In the genomic region with DNA sequence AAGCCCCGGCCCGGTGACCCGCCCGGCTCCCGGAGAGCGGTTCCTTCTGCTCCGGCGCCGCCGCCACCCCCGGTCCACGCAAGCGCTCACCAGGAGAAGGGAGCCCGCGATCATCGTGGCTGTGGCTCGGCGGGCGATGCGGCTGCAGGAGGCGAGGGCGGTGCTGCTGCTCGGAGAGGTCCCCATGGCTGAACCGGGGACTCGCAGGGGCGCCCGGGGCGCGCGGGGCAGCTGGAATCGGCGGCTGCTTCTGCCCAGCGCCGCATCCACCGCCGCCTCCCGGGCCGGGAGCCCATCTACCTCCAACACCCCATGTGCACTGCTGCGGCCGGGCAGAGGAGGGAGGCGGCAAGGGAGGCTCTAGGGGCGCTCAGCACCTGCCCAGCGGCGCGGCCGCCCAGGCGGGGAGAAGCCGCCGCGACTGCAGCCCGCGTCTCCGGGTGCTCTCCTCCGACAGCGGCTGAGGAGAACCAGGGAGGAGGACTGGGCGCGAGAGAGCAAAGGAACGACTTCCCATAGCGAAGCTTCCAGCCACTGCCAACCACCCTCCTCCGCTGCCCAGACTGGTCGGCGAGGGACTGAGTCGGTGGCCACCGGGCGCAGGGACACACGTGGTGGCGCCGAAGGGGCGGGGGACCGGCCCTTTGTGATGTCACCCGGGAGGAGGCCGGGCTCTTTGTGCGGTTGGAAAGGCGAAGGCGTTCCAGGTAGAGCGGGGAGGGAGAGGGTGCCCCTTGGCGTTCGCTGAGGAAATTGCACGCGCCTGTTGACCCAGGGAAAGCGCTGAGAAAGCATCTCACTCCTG, we compare ENCODE assay signal across 1 cellular context.
A peak's percentile ranks its signal among the peaks of the same experiment; 100 is the strongest.
TF ChIP-seq lines count a peak whose summit lies in the region.

A gene with protein sequence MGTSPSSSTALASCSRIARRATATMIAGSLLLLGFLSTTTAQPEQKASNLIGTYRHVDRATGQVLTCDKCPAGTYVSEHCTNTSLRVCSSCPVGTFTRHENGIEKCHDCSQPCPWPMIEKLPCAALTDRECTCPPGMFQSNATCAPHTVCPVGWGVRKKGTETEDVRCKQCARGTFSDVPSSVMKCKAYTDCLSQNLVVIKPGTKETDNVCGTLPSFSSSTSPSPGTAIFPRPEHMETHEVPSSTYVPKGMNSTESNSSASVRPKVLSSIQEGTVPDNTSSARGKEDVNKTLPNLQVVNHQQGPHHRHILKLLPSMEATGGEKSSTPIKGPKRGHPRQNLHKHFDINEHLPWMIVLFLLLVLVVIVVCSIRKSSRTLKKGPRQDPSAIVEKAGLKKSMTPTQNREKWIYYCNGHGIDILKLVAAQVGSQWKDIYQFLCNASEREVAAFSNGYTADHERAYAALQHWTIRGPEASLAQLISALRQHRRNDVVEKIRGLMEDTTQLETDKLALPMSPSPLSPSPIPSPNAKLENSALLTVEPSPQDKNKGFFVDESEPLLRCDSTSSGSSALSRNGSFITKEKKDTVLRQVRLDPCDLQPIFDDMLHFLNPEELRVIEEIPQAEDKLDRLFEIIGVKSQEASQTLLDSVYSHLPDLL (minus strand): TSS at position 580 of the 805 bp plus-strand sequence. CDS start 394 bp downstream, at position 186.

TF ChIP-seq in HCT116, 20 proteins besides CTCF, POLR2A, EP300 and RAD21 (continued from another document):
- TF ChIP-seq, protein P1, sequence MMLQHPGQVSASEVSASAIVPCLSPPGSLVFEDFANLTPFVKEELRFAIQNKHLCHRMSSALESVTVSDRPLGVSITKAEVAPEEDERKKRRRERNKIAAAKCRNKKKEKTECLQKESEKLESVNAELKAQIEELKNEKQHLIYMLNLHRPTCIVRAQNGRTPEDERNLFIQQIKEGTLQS (IDR thresholded peaks at IDR 0.05), result no peak
- peak; percentile 28; the same call in 1 of the 2 replicates for TF ChIP-seq ZFX (IDR thresholded peaks at IDR 0.05)
- TF ChIP-seq TCF7L2 (IDR thresholded peaks at IDR 0.05; ENCODE audit: borderline replicate concordance, extremely low read depth, insufficient read depth, insufficient read length), result peak; percentile 93
- no peak for TF ChIP-seq YY1 (IDR thresholded peaks at IDR 0.05; ENCODE audit: extremely low read depth, insufficient replicate concordance, low read depth, low read length)
- TF ChIP-seq SP1 (IDR thresholded peaks at IDR 0.05; ENCODE audit: low read depth), result no peak
- no peak for TF ChIP-seq EZH2phosphoT487 (IDR thresholded peaks at IDR 0.05; ENCODE audit: borderline replicate concordance)
- no peak for TF ChIP-seq ZNF274 (IDR thresholded peaks at IDR 0.05; ENCODE audit: low read depth, low read length)
- TF ChIP-seq SRF (IDR thresholded peaks at IDR 0.05; ENCODE audit: low read depth), result no peak
- TF ChIP-seq SIN3A (IDR thresholded peaks at IDR 0.05; ENCODE audit: low read depth), result peak; percentile 89
- no peak for TF ChIP-seq ELF1 (IDR thresholded peaks at IDR 0.05; ENCODE audit: borderline replicate concordance, low read depth)
- no peak for TF ChIP-seq EZH2 (IDR thresholded peaks at IDR 0.05)
- TF ChIP-seq CEBPB (IDR thresholded peaks at IDR 0.05; ENCODE audit: low read depth), result no peak
- TF ChIP-seq, protein P2, sequence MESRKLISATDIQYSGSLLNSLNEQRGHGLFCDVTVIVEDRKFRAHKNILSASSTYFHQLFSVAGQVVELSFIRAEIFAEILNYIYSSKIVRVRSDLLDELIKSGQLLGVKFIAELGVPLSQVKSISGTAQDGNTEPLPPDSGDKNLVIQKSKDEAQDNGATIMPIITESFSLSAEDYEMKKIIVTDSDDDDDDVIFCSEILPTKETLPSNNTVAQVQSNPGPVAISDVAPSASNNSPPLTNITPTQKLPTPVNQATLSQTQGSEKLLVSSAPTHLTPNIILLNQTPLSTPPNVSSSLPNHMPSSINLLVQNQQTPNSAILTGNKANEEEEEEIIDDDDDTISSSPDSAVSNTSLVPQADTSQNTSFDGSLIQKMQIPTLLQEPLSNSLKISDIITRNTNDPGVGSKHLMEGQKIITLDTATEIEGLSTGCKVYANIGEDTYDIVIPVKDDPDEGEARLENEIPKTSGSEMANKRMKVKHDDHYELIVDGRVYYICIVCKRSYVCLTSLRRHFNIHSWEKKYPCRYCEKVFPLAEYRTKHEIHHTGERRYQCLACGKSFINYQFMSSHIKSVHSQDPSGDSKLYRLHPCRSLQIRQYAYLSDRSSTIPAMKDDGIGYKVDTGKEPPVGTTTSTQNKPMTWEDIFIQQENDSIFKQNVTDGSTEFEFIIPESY (IDR thresholded peaks at IDR 0.05; ENCODE audit: extremely low read depth, insufficient replicate concordance, low read length), result no peak
